In the genomic region with DNA sequence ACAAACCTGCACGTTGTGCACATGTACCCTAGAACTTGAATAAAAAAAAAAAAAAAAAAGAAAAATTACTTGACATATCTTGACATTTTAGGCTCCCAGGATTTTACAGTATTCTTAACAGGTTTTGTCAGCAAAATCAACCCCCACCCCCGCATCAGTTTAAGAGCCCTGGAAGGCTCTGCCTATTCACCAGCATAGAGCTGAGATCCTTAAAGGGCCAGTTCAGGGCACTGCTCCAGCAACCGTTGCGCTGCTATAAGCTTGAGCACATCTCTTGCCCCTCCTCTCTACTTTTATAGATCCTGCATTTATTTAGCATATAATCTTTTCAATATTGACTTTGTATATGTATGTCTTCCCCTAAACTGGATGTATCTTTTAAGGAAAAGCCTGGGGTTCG, we compare ENCODE assay signal across 8 cellular contexts. TPM values are rescaled to one million over a fixed set of nuclear protein-coding genes. Genes with fewer than 3 reads are reported as not detected.
DNase-seq lines count a peak whose midpoint lies in the region; ATAC-seq and TF ChIP-seq lines count a peak whose summit lies in the region.

No MANE protein-coding gene starts in this region.

- H3K27ac Mint-ChIP-seq in T-cell: peak overlapping the region; percentile 93

- CTCF ChIA-PET in T-cell (lab: Charles Lee): interaction anchor here in 1 of 2 donors (0.5 to 1.9 kb wide), 5 partner anchors 15 to 307 kb away, joined by 3 to 8 read pairs (median 3); no protein-coding TSS in a partner anchor

- no peaks in the 10 kb centered on the region for H3K9me3 ChIP-seq in KOPT-K1 (ENCODE audit: insufficient read depth, low read length, poor library complexity, severe bottlenecking)

- no peak for TF ChIP-seq CTCF in kidney epithelial cell (IDR thresholded peaks at IDR 0.05; ENCODE audit: insufficient read depth, low read length, poor library complexity, severe bottlenecking)

- H3K27ac ChIP-seq in KOPT-K1 (ENCODE audit: low read depth, low read length, poor library complexity, severe bottlenecking): peak overlapping the region; percentile 63

- peaks cover 8% of the 10 kb centered on the region for H3K36me3 Mint-ChIP-seq in T-cell

- H3K36me3 ChIP-seq in KOPT-K1 (ENCODE audit: insufficient read depth, low read length) (peaks cover 26% of the 10 kb centered on the region), kidney epithelial cell (ENCODE audit: control insufficient read depth, insufficient read depth, low read length) (no peaks in the 10 kb centered on the region)

- peak; percentile 25 for DNase-seq in NOMO-1 treated with DMSO at 0.1 percent for 48 hours (lab: John Stamatoyannopoulos, UW; ENCODE audit: unreplicated experiment)
- DNase-seq in NOMO-1 treated with dmso at 0.1 percent for 144 hours (lab: John Stamatoyannopoulos, UW; ENCODE audit: unreplicated experiment): no peak
- peak in 11 of 34 experiments; percentile 5 to 20 (median 11) for DNase-seq in T-cell
- DNase-seq in cerebellar cortex (ENCODE audit: low spot score): peak; percentile 88
- DNase-seq in kidney epithelial cell (ENCODE audit: low read depth): no peak
- DNase-seq in stimulated activated CD4-positive, alpha-beta T cell treated with anti-CD3 and anti-CD28 coated beads, Interleukin-12 subunit alpha, Interleukin-12 subunit beta, amount 100 ng/mL, for 4 hours: peak; percentile 28

- peaks cover 35 to 44% (median 40%) of the 10 kb centered on the region in 3 donors for H3K4me1 Mint-ChIP-seq in T-cell

- H3K4me3 Mint-ChIP-seq in T-cell: peak overlapping the region; percentile 96 to 99 (median 98)

- no peaks in the 10 kb centered on the region for H3K9me3 Mint-ChIP-seq in T-cell

- POLR2A ChIA-PET in T-cell (lab: Charles Lee): interaction anchor here (0.6 to 3.2 kb wide), 4 partner anchors 28 to 206 kb away, joined by 3 to 21 read pairs (median 6); partner anchors contain the start of gene SIDT2 (in 1 of the 2)

- H3K27me3 Mint-ChIP-seq in T-cell: peaks cover 6 to 11% of the 10 kb centered on the region in 2 donors

- H3K4me3 ChIP-seq in kidney epithelial cell (ENCODE audit: low read depth, low read length): peak overlapping the region; percentile 87

- ATAC-seq in T-cell (replicated peaks in 1 of 4): peak in 3 of 4 experiments; percentile 28 to 42 (median 35)
- no peak for ATAC-seq in HG02852 (IDR thresholded peaks at IDR 0.05; ENCODE audit: unreplicated experiment)

- H3K27me3 ChIP-seq in kidney epithelial cell (ENCODE audit: control insufficient read depth, insufficient read depth, low read length): no peaks in the 10 kb centered on the region

RNA-seq across cellular contexts. Expression of gene PAFAH1B2, which starts 0.7 kb away (rescaled TPM):
- total RNA-seq in T-cell: 10 to 100 TPM; 44.1 to 55.9 (median 55.6) TPM
- total RNA-seq in kidney epithelial cell: 104 and 116 TPM in 2 replicates

RNA-seq across cellular contexts. Expression of gene SIDT2, which starts 35.2 kb away (rescaled TPM):
- total RNA-seq in T-cell: 100 to 1,000 TPM in 2 of 5 donors, 10 to 100 TPM in 3; 46.3 to 110 (median 59.5) TPM
- total RNA-seq in kidney epithelial cell: 12.9 and 14.6 TPM in 2 replicates

RNA-seq across cellular contexts. Expression of gene SIK3, which starts 45.2 kb away (rescaled TPM):
- total RNA-seq in T-cell (10 to 100 TPM; 56.3 to 78.0 (median 63.8) TPM), kidney epithelial cell (12.9 and 16.5 TPM in 2 replicates)

RNA-seq across cellular contexts. Expression of gene TAGLN, which starts 55.8 kb away (rescaled TPM):
- total RNA-seq in T-cell (10 to 100 TPM in 4 of 5 donors, 1 to 10 TPM in 1; 8.5 to 19.7 (median 13.4) TPM), kidney epithelial cell (1,785 and 1,816 TPM in 2 replicates)

Comparison
In these comparisons a context has a peak if more than half of its experiments do, and no peak if none do; other contexts are left out.
1. DNase-seq: peak in NOMO-1 treated with DMSO at 0.1 percent for 48 hours (single experiment), cerebellar cortex (single experiment) and stimulated activated CD4-positive, alpha-beta T cell treated with anti-CD3 and anti-CD28 coated beads, Interleukin-12 subunit alpha, Interleukin-12 subunit beta, amount 100 ng/mL, for 4 hours (single experiment); none in NOMO-1 treated with dmso at 0.1 percent for 144 hours (single experiment) and kidney epithelial cell (single experiment).